ENCODE assay signal across 22 cellular contexts in genomic region chr3:38543602-38544001, GRCh38. TPM values are rescaled to one million over a fixed set of nuclear protein-coding genes. Genes with fewer than 3 reads are reported as not detected.
DNase-seq lines count a peak whose midpoint lies in the region; ATAC-seq and TF ChIP-seq lines count a peak whose summit lies in the region.
"Had no signal": no experiment of that assay in that cellular context is flagged by ENCODE, and none has a peak within 500 bp of the region (broad histone marks: within the 10 kb centered on the region; RNA-seq: fewer than 3 reads in every experiment).

No MANE protein-coding gene starts in this region.

- peak; percentile 44 for DNase-seq in activated effector memory CD4-positive, alpha-beta T cell treated with anti-CD3 and anti-CD28 coated beads, Interleukin-2, amount 50 U/mL, for 16 hours
- DNase-seq in activated effector memory CD4-positive, alpha-beta T cell treated with Interleukin-2 at 50 U/mL for 16 hours: no peak
- DNase-seq in Right ventricle myocardium inferior (ENCODE audit: missing footprints) (peak; percentile 83), myocyte (ENCODE audit: low read depth) (peak; percentile 99), colonic mucosa (no peak), NCI-H510A (lab: John Stamatoyannopoulos, UW) (no peak), NCI-H1417 treated with DMSO at 0.1 percent for 48 hours (lab: John Stamatoyannopoulos, UW) (no peak), GM03348 (ENCODE audit: low spot score) (no peak)
- DNase-seq: activated CD4-positive, CD25-positive, alpha-beta regulatory T cell treated with anti-CD3 and anti-CD28 coated beads, Interleukin-2, amount 50 U/mL, for 72 hours; activated CD8-positive, alpha-beta T cell treated with anti-CD3 and anti-CD28 coated beads for 36 hours; activated gamma-delta T cell; activated naive CD8-positive, alpha-beta T cell treated with anti-CD3 and anti-CD28 coated beads, Interleukin-2, amount 10 ng/mL, durations not matched to agents 7 days and 5 days; activated T-cell treated with anti-CD3 and anti-CD28 coated beads for 4 hours; CD8-positive, alpha-beta memory T cell; DMS 273 treated with DMSO at 0.1 percent for 48 hours; H7; NCI-H1105; NCI-H774; stimulated activated CD4-positive, alpha-beta T cell treated with anti-CD3 and anti-CD28 coated beads, Interleukin-1b, Interleukin-23, amount 100 ng/mL, for 48 hours; T-helper 17 cell; tibial artery had no signal

- no peaks in the 10 kb centered on the region for H3K36me3 ChIP-seq in colonic mucosa
- H3K36me3 ChIP-seq: tibial artery had no signal

- TF ChIP-seq CTCF in colonic mucosa (IDR thresholded peaks at IDR 0.05): no peak

- intact Hi-C loops in Right ventricle myocardium inferior (cut with DNase I) (loop anchor here (1.0 kb wide), 1 partner anchor 10 kb away; no protein-coding TSS in a partner anchor), colonic mucosa (cut with DNase I) (no loop called here)

- no peak overlapping the region for H3K4me3 ChIP-seq in colonic mucosa
- H3K4me3 ChIP-seq: skin epidermis, tibial artery had no signal

- H3K4me1 ChIP-seq in colonic mucosa: no peaks in the 10 kb centered on the region

- no peak overlapping the region for H3K27ac ChIP-seq in colonic mucosa
- H3K27ac ChIP-seq: skin epidermis, tibial artery had no signal

- H3K9ac ChIP-seq in colonic mucosa (ENCODE audit: low read depth in 2 of 2, low read length in 2 of 2): no peak overlapping the region

- no peaks in the 10 kb centered on the region for H3K9me3 ChIP-seq in colonic mucosa
- H3K9me3 ChIP-seq: tibial artery had no signal

- H3K27me3 ChIP-seq in colonic mucosa: no peaks in the 10 kb centered on the region
- H3K27me3 ChIP-seq: tibial artery had no signal

- peak; percentile 89 for ATAC-seq in Right ventricle myocardium inferior
- ATAC-seq: activated CD8-positive, alpha-beta T cell treated with anti-CD3 and anti-CD28 coated beads for 36 hours; T-helper 17 cell had no signal

RNA-seq across cellular contexts. Expression of gene EXOG, which starts 47.5 kb away (rescaled TPM):
- 26.0 TPM for total RNA-seq in Right ventricle myocardium inferior
- 25.9 and 30.3 TPM in 2 replicates for total RNA-seq in myocyte
- polyA plus RNA-seq in myocyte (2012): 28.0 TPM
- total RNA-seq in colonic mucosa: 10 to 100 TPM in 1 of 2 donors, 1 to 10 TPM in 1; 6.1 to 12.0 TPM

Comparison
In these comparisons a context has a peak if more than half of its experiments do, and no peak if none do; other contexts are left out.
1. DNase-seq: peak in activated effector memory CD4-positive, alpha-beta T cell treated with anti-CD3 and anti-CD28 coated beads, Interleukin-2, amount 50 U/mL, for 16 hours (single experiment), Right ventricle myocardium inferior (single experiment) and myocyte (single experiment); none in activated effector memory CD4-positive, alpha-beta T cell treated with Interleukin-2 at 50 U/mL for 16 hours (single experiment), colonic mucosa (single experiment), NCI-H510A (single experiment), NCI-H1417 treated with DMSO at 0.1 percent for 48 hours (single experiment) and GM03348 (single experiment).